16 cellular contexts compared by ENCODE assay signal in genomic region chrX:53266175-53266574, GRCh38. TPM values are rescaled to one million over a fixed set of nuclear protein-coding genes. Genes with fewer than 3 reads are reported as not detected.
DNase-seq lines count a peak whose midpoint lies in the region; TF ChIP-seq lines count a peak whose summit lies in the region.
"Had no signal": no experiment of that assay in that cellular context is flagged by ENCODE, and none has a peak within 500 bp of the region (broad histone marks: within the 10 kb centered on the region; RNA-seq: fewer than 3 reads in every experiment).

No MANE protein-coding gene starts in this region.

- no peaks in the 10 kb centered on the region for H3K9me3 ChIP-seq in PC-9 (ENCODE audit: insufficient read depth, low read depth)
- no peaks in the 10 kb centered on the region for H3K9me3 ChIP-seq in osteoblast (ENCODE audit: low read depth, low read length)
- H3K9me3 ChIP-seq: spleen, tibial artery had no signal

- H4K20me1 ChIP-seq in PC-9 (ENCODE audit: insufficient read depth) (no peaks in the 10 kb centered on the region), osteoblast (ENCODE audit: insufficient read depth, low read length) (peaks cover 3% of the 10 kb centered on the region)

- H3K4me1 ChIP-seq in PC-9 (replicated peaks; ENCODE audit: insufficient read depth) (peaks cover 40% of the 10 kb centered on the region), osteoblast (ENCODE audit: insufficient read depth, low read length) (peaks cover 44% of the 10 kb centered on the region)

- intact Hi-C loops in PC-9 (cut with micrococcal nuclease; ENCODE audit: unreplicated experiment): no loop called here

- no peak overlapping the region for H2AFZ ChIP-seq in PC-9
- no peak overlapping the region for H2AFZ ChIP-seq in osteoblast (ENCODE audit: low read length)

- CTCF ChIA-PET in PC-9 (lab: Charles Lee): no interaction called here

- TF ChIP-seq CTCF in 22Rv1 (IDR thresholded peaks at IDR 0.05) (no peak), PC-9 (conservative IDR thresholded peaks at IDR 0.05) (no peak), osteoblast (IDR thresholded peaks at IDR 0.05; ENCODE audit: extremely low read depth, low read depth, low read length) (no peak)

- H3K4me2 ChIP-seq in PC-9: peak overlapping the region; percentile 50
- H3K4me2 ChIP-seq in osteoblast (ENCODE audit: insufficient read depth, low read length): peak overlapping the region; percentile 46

- DNase-seq in PC-9 (peak in 1 of 2 experiments; percentile 49), epithelial cell of prostate (ENCODE audit: low read depth, low spot score) (no peak), osteoblast (ENCODE audit: insufficient read length, low spot score, missing footprints) (no peak), NCI-H146 (lab: John Stamatoyannopoulos, UW) (no peak), UCSD-AML1 (lab: John Stamatoyannopoulos, UW; ENCODE audit: unreplicated experiment) (no peak), hippocampal formation (lab: John Stamatoyannopoulos, UW) (no peak), SW480 (ENCODE audit: low spot score) (no peak)
- DNase-seq: activated naive CD8-positive, alpha-beta T cell treated with anti-CD3 and anti-CD28 coated beads, Interleukin-2, amount 50 U/mL, for 24 hours; CD4-positive, alpha-beta memory T cell; effector memory CD8-positive, alpha-beta T cell; left cardiac atrium; NCI-H2029; SIG-M5; spleen; tibial artery had no signal

- H3F3A ChIP-seq in PC-9 (ENCODE audit: insufficient read depth, low read depth): peaks cover 11% of the 10 kb centered on the region; the same call in 1 of the 2 replicates

- no peak overlapping the region for H3K4me3 ChIP-seq in PC-9
- no peak overlapping the region for H3K4me3 ChIP-seq in osteoblast (ENCODE audit: insufficient read depth, low read length)
- H3K4me3 ChIP-seq: spleen, tibial artery had no signal

- H3K27me3 ChIP-seq in PC-9 (ENCODE audit: insufficient read depth, low read depth) (no peaks in the 10 kb centered on the region), osteoblast (ENCODE audit: insufficient read depth, low read length) (peaks cover 13% of the 10 kb centered on the region)
- H3K27me3 ChIP-seq: tibial artery had no signal

- H3K36me3 ChIP-seq in PC-9 (ENCODE audit: low read depth) (no peaks in the 10 kb centered on the region), osteoblast (ENCODE audit: insufficient read depth, low read length) (no peaks in the 10 kb centered on the region)
- H3K36me3 ChIP-seq: spleen, tibial artery had no signal

- POLR2A ChIA-PET in PC-9 (lab: Charles Lee; ENCODE audit: unreplicated experiment): no interaction called here

- H3K27ac ChIP-seq in 22Rv1 (peak overlapping the region; percentile 62), PC-9 (peak overlapping the region; percentile 71), epithelial cell of prostate (peak overlapping the region; percentile 20), osteoblast (ENCODE audit: low read depth, low read length) (peak overlapping the region; percentile 83)
- H3K27ac ChIP-seq: tibial artery had no signal

- H3K79me2 ChIP-seq in PC-9 (ENCODE audit: low read depth): no peaks in the 10 kb centered on the region
- peaks cover 2% of the 10 kb centered on the region for H3K79me2 ChIP-seq in osteoblast (ENCODE audit: insufficient read depth, low read length)

- H3K9me2 ChIP-seq in PC-9 (ENCODE audit: insufficient read depth): no peaks in the 10 kb centered on the region

- no TSS peak for BruUV-seq in PC-9 (replicated peaks; lab: Mats Ljungman, UMichigan)

RNA-seq across cellular contexts. Expression of gene IQSEC2, which starts 15.2 kb away (rescaled TPM):
- total RNA-seq in PC-9 (2021): 45.7 and 49.3 TPM in 2 replicates
- total RNA-seq in osteoblast: 10.1 and 14.7 TPM in 2 replicates

RNA-seq across cellular contexts. Expression of gene KDM5C, which starts 41.2 kb away (rescaled TPM):
- 133 and 142 TPM in 2 replicates for total RNA-seq in PC-9 (2021)
- total RNA-seq in osteoblast: 104 and 122 TPM in 2 replicates

Comparison
In these comparisons a context has a peak if more than half of its experiments do, and no peak if none do; other contexts are left out.
1. H3K27ac ChIP-seq: peak in every context shown above with its lines; median percentile 83 in osteoblast; 71 in PC-9; 62 in 22Rv1; 20 in epithelial cell of prostate.